21 cellular contexts compared by ENCODE assay signal in genomic region chr16:53849994-53850393, GRCh38.
A peak's percentile ranks its signal among the peaks of the same experiment; 100 is the strongest.
DNase-seq lines count a peak whose midpoint lies in the region; FAIRE-seq and TF ChIP-seq lines count a peak whose summit lies in the region.
"Had no signal": no experiment of that assay in that cellular context is flagged by ENCODE, and none has a peak within 500 bp of the region (broad histone marks: within the 10 kb centered on the region; RNA-seq: fewer than 3 reads in every experiment).

No MANE protein-coding gene starts in this region.

- no peak overlapping the region for H3K27ac ChIP-seq in BLaER1
- H3K27ac ChIP-seq in effector memory CD4-positive, alpha-beta T cell (ENCODE audit: insufficient read depth, low read length, poor library complexity, severe bottlenecking): no peak overlapping the region

- no peaks in the 10 kb centered on the region for H3K79me2 ChIP-seq in Loucy (ENCODE audit: insufficient read depth, low read length)

- no peaks in the 10 kb centered on the region for H4K20me1 ChIP-seq in BLaER1
- no peaks in the 10 kb centered on the region for H4K20me1 ChIP-seq in Loucy (ENCODE audit: insufficient read depth, low read length, poor library complexity, severe bottlenecking)

- H3K36me3 ChIP-seq in BLaER1 (peaks cover 15% of the 10 kb centered on the region; the same call in 1 of the 2 replicates), Loucy (ENCODE audit: insufficient read depth, low read length) (no peaks in the 10 kb centered on the region)
- peaks cover 6% of the 10 kb centered on the region for H3K36me3 ChIP-seq in effector memory CD4-positive, alpha-beta T cell (ENCODE audit: control insufficient read depth, insufficient read depth, low read length)

- no peaks in the 10 kb centered on the region for H3K9me2 ChIP-seq in Loucy (replicated peaks; ENCODE audit: low read depth, low read length)

- no peak overlapping the region for H2AFZ ChIP-seq in Loucy (ENCODE audit: low read length)

- H3K4me3 ChIP-seq in BLaER1 (no peak overlapping the region), Loucy (ENCODE audit: low read length, poor library complexity, severe bottlenecking) (peak overlapping the region; percentile 39)
- no peak overlapping the region for H3K4me3 ChIP-seq in effector memory CD4-positive, alpha-beta T cell (ENCODE audit: insufficient read depth, low read depth, low read length, poor library complexity, severe bottlenecking)

- peaks cover 5% of the 10 kb centered on the region; the same call in 1 of the 2 replicates for H3K9me3 ChIP-seq in BLaER1
- H3K9me3 ChIP-seq in Loucy (ENCODE audit: insufficient read depth, low read depth, low read length): peaks cover 3% of the 10 kb centered on the region; the same call in 1 of the 2 replicates
- H3K9me3 ChIP-seq in effector memory CD4-positive, alpha-beta T cell (ENCODE audit: control insufficient read depth, low read length): no peaks in the 10 kb centered on the region

- H3K4me1 ChIP-seq in BLaER1: peaks cover 48% of the 10 kb centered on the region
- H3K4me1 ChIP-seq in Loucy (ENCODE audit: insufficient read depth, low read length, poor library complexity, severe bottlenecking): peaks cover 44% of the 10 kb centered on the region
- H3K4me1 ChIP-seq in effector memory CD4-positive, alpha-beta T cell (ENCODE audit: control insufficient read depth, insufficient read depth, low read length, poor library complexity, severe bottlenecking): no peaks in the 10 kb centered on the region

- H3F3A ChIP-seq in Loucy (ENCODE audit: low read depth): no peaks in the 10 kb centered on the region

- TF ChIP-seq CTCF in Loucy (conservative IDR thresholded peaks at IDR 0.05; ENCODE audit: low read length): no peak

- no peak overlapping the region for H3K9ac ChIP-seq in BLaER1
- H3K9ac ChIP-seq in Loucy (ENCODE audit: low read depth, low read length, poor library complexity, severe bottlenecking): peak overlapping the region; percentile 18

- H3K4me2 ChIP-seq in BLaER1 (peak overlapping the region; percentile 61), Loucy (ENCODE audit: low read depth, low read length, poor library complexity, severe bottlenecking) (peak overlapping the region; percentile 60)

- FAIRE-seq in GM19239 (lab: Jason Lieb, UNC) (peak; percentile 23), islet of Langerhans (lab: Jason Lieb, UNC) (peak; percentile 13)
- FAIRE-seq: G401.6, RCC 7860 had no signal

- DNase-seq in GM19239 (ENCODE audit: insufficient read length, low spot score) (no peak), A172 (ENCODE audit: low spot score) (no peak), NCI-H82 treated with DMSO at 0.1 percent for 48 hours (lab: John Stamatoyannopoulos, UW; ENCODE audit: unreplicated experiment) (no peak)
- DNase-seq in effector memory CD4-positive, alpha-beta T cell: no peak
- DNase-seq: AML-193; CD4-positive, CD25-positive, alpha-beta regulatory T cell; COR-L47; DMS 273 treated with DMSO at 0.1 percent for 48 hours; H7; MV-4-11; NCI-H1417 treated with DMSO at 0.1 percent for 48 hours; NCI-H1930; NCI-H2171 treated with DMSO at 0.1 percent for 48 hours; NCI-H510A; Right ventricle myocardium superior; SW 1271 had no signal

- no peaks in the 10 kb centered on the region for H3K27me3 ChIP-seq in BLaER1
- H3K27me3 ChIP-seq in Loucy (ENCODE audit: insufficient read depth, low read length, poor library complexity, severe bottlenecking): no peaks in the 10 kb centered on the region
- no peaks in the 10 kb centered on the region for H3K27me3 ChIP-seq in effector memory CD4-positive, alpha-beta T cell (replicated peaks; ENCODE audit: control insufficient read depth, insufficient read depth, low read length, poor library complexity, severe bottlenecking)
